8 cellular contexts compared by ENCODE assay signal in genomic region chr1:218480137-218480536, GRCh38.
DNase-seq lines count a peak whose midpoint lies in the region; ATAC-seq and TF ChIP-seq lines count a peak whose summit lies in the region.
"Had no signal": no experiment of that assay in that cellular context is flagged by ENCODE, and none has a peak within 500 bp of the region (broad histone marks: within the 10 kb centered on the region; RNA-seq: fewer than 3 reads in every experiment).

No MANE protein-coding gene starts in this region.

- no peaks in the 10 kb centered on the region for H3K9me3 ChIP-seq in left lung
- no peaks in the 10 kb centered on the region for H3K9me3 ChIP-seq in transverse colon

- intact Hi-C loops in left lung (cut with DNase I) (no loop called here), transverse colon (cut with DNase I; ENCODE audit: low total_unique reads) (no loop called here)

- H3K36me3 ChIP-seq in left lung = no peaks in the 10 kb centered on the region
- H3K36me3 ChIP-seq in transverse colon = no peaks in the 10 kb centered on the region

- WGBS in transverse colon (ENCODE audit: low coverage in 1 of 2), 2 donors = 62 to 76% methylated on average over 2 to 3 of the region's 3 CpGs

- H3K4me3 ChIP-seq in left lung (no peak overlapping the region), transverse colon (no peak overlapping the region)
- H3K4me3 ChIP-seq: GM12878 had no signal

- TF ChIP-seq CTCF in left lung (IDR thresholded peaks at IDR 0.05) (no peak), transverse colon (IDR thresholded peaks at IDR 0.05) (no peak)

- peak overlapping the region; percentile 50 for H3K27ac ChIP-seq in left lung
- peak overlapping the region; percentile 63 to 72 (median 66) for H3K27ac ChIP-seq in transverse colon

- TF ChIP-seq POLR2A in transverse colon (IDR thresholded peaks at IDR 0.05) = no peak

- H3K27me3 ChIP-seq in left lung (no peaks in the 10 kb centered on the region), transverse colon (no peaks in the 10 kb centered on the region)

- ATAC-seq in left lung = peak; percentile 52
- ATAC-seq in GM21515 (IDR thresholded peaks at IDR 0.05; ENCODE audit: unreplicated experiment) = no peak
- no peak for ATAC-seq in GM18907 (IDR thresholded peaks at IDR 0.05; ENCODE audit: unreplicated experiment)
- ATAC-seq: GM12878 had no signal

- TF ChIP-seq EP300 in transverse colon (IDR thresholded peaks at IDR 0.05; ENCODE audit: low read depth) = no peak

- DNase-seq in NCI-H226 = peak; percentile 78
- peak; percentile 72 for DNase-seq in dedifferentiated amniotic fluid mesenchymal stem cell (ENCODE audit: extremely low spot score)
- DNase-seq in left lung = no peak
- no peak for DNase-seq in transverse colon
- no peak for DNase-seq in KG1 (lab: John Stamatoyannopoulos, UW)

- in situ Hi-C loops in transverse colon (cut with MboI; ENCODE audit: low pct_ligation_motif_present in 1 of 4, low pct_unique_long_range_greater_than_20kb in 1 of 4, low sequenced_read_pairs in 3 of 4) = no loop called here

- H3K4me1 ChIP-seq in left lung = peaks cover 14 to 20% of the 10 kb centered on the region in 2 donors
- peaks cover 0 to 10% (median 7%) of the 10 kb centered on the region in 4 donors for H3K4me1 ChIP-seq in transverse colon

Comparison
In these comparisons a context has a peak if more than half of its experiments do, and no peak if none do; other contexts are left out.
1. DNase-seq: peak in NCI-H226 (single experiment) and dedifferentiated amniotic fluid mesenchymal stem cell (single experiment); none in left lung (0 of 2), transverse colon (single experiment) and KG1 (single experiment).